ENCODE assay signal across 10 cellular contexts in the genomic region with DNA sequence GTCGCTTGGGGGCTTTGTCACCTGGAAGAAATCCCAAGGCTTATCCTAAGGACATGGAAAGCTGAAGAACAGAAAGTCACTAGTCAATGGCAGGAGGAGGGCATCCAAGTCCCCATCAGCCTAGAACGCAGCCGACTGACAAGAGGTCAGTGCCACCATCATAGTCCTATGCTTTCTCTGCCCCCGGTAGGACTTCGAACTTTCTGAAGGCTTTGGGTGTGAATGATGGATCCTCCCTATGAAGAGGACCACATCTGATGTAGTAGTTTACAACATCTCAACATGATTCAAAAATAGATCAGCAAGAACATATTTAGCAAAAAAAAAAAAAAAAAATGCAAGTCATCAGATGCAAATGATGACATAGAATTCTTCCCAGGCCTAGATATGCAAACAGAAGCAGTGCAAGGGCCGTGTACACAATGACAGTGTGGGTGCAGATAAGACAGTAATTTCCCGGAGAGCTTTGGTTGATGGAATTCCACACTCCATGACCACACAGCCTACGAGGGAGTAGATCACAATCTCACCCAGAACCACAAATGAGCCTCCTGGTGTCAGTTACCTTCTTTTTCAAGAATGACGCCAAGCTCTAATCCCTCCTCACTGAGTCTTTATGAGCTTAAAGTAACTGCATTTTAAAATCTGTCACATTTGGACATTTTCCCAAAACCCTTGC.
A peak's percentile ranks its signal among the peaks of the same experiment; 100 is the strongest.
DNase-seq lines count a peak whose midpoint lies in the region; ATAC-seq and TF ChIP-seq lines count a peak whose summit lies in the region.
"Had no signal": no experiment of that assay in that cellular context is flagged by ENCODE, and none has a peak within 500 bp of the region (broad histone marks: within the 10 kb centered on the region; RNA-seq: fewer than 3 reads in every experiment).

No MANE protein-coding gene starts in this region.

- TF ChIP-seq POLR2A in esophagus squamous epithelium (IDR thresholded peaks at IDR 0.05) = no peak

- H3K4me1 ChIP-seq in esophagus squamous epithelium = peaks cover 0 to 8% (median 0%) of the 10 kb centered on the region in 3 donors

- DNase-seq in CMK (ENCODE audit: low read depth) (peak; percentile 68), NCI-H524 (lab: John Stamatoyannopoulos, UW) (peak; percentile 44 to 45), esophagus squamous epithelium (lab: John Stamatoyannopoulos, UW) (no peak), nephron progenitor cell (no peak), cerebellar cortex (ENCODE audit: low spot score) (no peak)
- DNase-seq in activated CD4-positive, alpha-beta T cell treated with anti-CD3 and anti-CD28 coated beads, Interleukin-2, amount 50 U/mL, for 1 hour = no peak
- DNase-seq in stimulated activated CD4-positive, alpha-beta T cell treated with anti-CD3 and anti-CD28 coated beads, Interleukin-4, amount 100 ng/mL, for 4 hours = no peak
- DNase-seq: DMS 273 treated with DMSO at 0.1 percent for 48 hours, SHP77 had no signal

- H3K27ac ChIP-seq in esophagus squamous epithelium = peak overlapping the region in 3 of 4 donors; percentile 61 to 80 (median 65)

- intact Hi-C loops in esophagus squamous epithelium (cut with DNase I) = no loop called here

- no peaks in the 10 kb centered on the region for H3K36me3 ChIP-seq in esophagus squamous epithelium

- no peaks in the 10 kb centered on the region for H3K27me3 ChIP-seq in esophagus squamous epithelium

- no peak overlapping the region for H3K4me3 Mint-ChIP-seq in nephron progenitor cell

- ATAC-seq in GM21526 (IDR thresholded peaks at IDR 0.05; ENCODE audit: low FRiP score, unreplicated experiment) = no peak

- peaks cover 4% of the 10 kb centered on the region for H3K27me3 Mint-ChIP-seq in nephron progenitor cell (ENCODE audit: low read depth, poor library complexity)

- peaks cover 6% of the 10 kb centered on the region for H3K36me3 Mint-ChIP-seq in nephron progenitor cell (ENCODE audit: low read depth)

- TF ChIP-seq CTCF in esophagus squamous epithelium (IDR thresholded peaks at IDR 0.05) (no peak), nephron progenitor cell (IDR thresholded peaks at IDR 0.05) (no peak)

- no peaks in the 10 kb centered on the region for H3K9me3 ChIP-seq in esophagus squamous epithelium

- peaks cover 64% of the 10 kb centered on the region for H3K4me1 Mint-ChIP-seq in nephron progenitor cell

- H3K9me3 Mint-ChIP-seq in nephron progenitor cell = peaks cover 10% of the 10 kb centered on the region

- no peak overlapping the region for H3K4me3 ChIP-seq in esophagus squamous epithelium

- peak overlapping the region; percentile 61 for H3K27ac Mint-ChIP-seq in nephron progenitor cell

- 74 to 83% methylated on average over 9 of the region's 9 CpGs for WGBS in esophagus squamous epithelium, 2 donors

Comparison
In these comparisons a context has a peak if more than half of its experiments do, and no peak if none do; other contexts are left out.
1. DNase-seq: peak in CMK (single experiment) and NCI-H524 (2 of 2); none in esophagus squamous epithelium (single experiment), nephron progenitor cell (single experiment), cerebellar cortex (single experiment), activated CD4-positive, alpha-beta T cell treated with anti-CD3 and anti-CD28 coated beads, Interleukin-2, amount 50 U/mL, for 1 hour (single experiment) and stimulated activated CD4-positive, alpha-beta T cell treated with anti-CD3 and anti-CD28 coated beads, Interleukin-4, amount 100 ng/mL, for 4 hours (0 of 2).